Comparison of ENCODE assay signal across 8 cellular contexts in the genomic region with DNA sequence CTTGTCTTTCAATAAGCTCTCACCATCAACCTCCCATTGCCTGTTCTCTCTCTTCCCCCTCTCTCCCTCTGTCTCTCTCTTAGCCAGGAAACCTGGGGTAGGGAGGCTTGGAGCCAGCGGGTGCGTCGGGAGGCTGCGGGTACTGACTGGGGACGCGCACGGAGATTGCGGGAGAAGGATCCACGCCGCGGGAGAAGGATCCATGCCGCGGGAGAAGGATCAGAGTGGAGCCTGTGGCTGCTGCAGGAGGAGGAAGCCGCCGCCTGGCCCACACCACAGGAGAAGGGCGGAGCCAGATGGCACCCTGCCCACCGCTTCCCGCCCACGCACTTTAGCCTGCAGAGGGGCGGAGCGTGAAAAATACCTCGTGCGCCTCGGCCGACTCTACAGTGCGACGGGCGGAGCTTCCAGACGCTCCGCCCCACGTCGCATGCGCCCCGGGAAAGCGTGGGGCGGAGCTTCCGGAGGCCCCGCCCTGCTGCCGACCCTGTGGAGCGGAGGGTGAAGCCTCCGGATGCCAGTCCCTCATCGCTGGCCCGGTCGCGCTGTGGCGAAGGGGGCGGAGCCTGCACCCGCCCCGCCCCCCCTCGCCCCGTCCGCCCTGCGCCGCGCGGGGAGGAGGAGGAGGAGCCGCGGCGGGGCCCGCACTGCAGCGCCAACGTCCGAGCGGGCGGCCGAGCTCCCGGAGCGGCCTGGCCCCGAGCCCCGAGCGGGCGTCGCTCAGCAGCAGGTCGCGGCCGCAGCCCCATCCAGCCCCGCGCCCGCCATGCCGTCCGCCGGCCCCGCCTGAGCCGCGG. TPM values are rescaled to one million over a fixed set of nuclear protein-coding genes. Genes with fewer than 3 reads are reported as not detected.
A peak's percentile ranks its signal among the peaks of the same experiment; 100 is the strongest.
DNase-seq lines count a peak whose midpoint lies in the region; ATAC-seq and TF ChIP-seq lines count a peak whose summit lies in the region.
"Not testable (repeated sequence)": the region's sequence is repeated elsewhere in the genome, so short reads cannot be mapped to it uniquely, and the experiment has no call there.

No MANE protein-coding gene starts in this region.

- not testable (repeated sequence) for BruUV-seq in Panc1 (replicated peaks; lab: Mats Ljungman, UMichigan)

- in situ Hi-C loops in Panc1 (cut with HindIII; ENCODE audit: low pct_unique_long_range_greater_than_20kb, low sequenced_read_pairs), result not testable (repeated sequence)

- H3K4me3 ChIP-seq in DND-41 (ENCODE audit: low read depth in 1 of 2, low read length in 2 of 2); Panc1 (ENCODE audit: low read depth in 2 of 2, low read length in 2 of 2); upper lobe of left lung: not testable (repeated sequence)

- not testable (repeated sequence) for H3K27me3 ChIP-seq in DND-41 (ENCODE audit: insufficient read depth, low read length, poor library complexity); Panc1 (ENCODE audit: control insufficient read depth, insufficient read depth, low read length); upper lobe of left lung

- H3K9ac ChIP-seq in DND-41 (ENCODE audit: low read depth, low read length), result not testable (repeated sequence)

- H3K36me3 Mint-ChIP-seq in activated T-helper 17 cell treated with anti-CD3 and anti-CD28 coated beads, Interleukin-2, amount 50 U/mL, for 72 hours (ENCODE audit: low read depth); naive B cell: not testable (repeated sequence)

- not testable (repeated sequence) for H3K27ac Mint-ChIP-seq in activated T-helper 17 cell treated with anti-CD3 and anti-CD28 coated beads, Interleukin-2, amount 50 U/mL, for 72 hours; naive B cell

- peak; percentile 88 for ATAC-seq in DND-41 (ENCODE audit: insufficient read depth, low read depth)
- peak; percentile 62 for ATAC-seq in GM21526 (IDR thresholded peaks at IDR 0.05; ENCODE audit: low FRiP score, unreplicated experiment)
- ATAC-seq in HG03108 (IDR thresholded peaks at IDR 0.05; ENCODE audit: unreplicated experiment), result peak; percentile 52
- peak; percentile 96 for ATAC-seq in Panc1
- peak; percentile 88 for ATAC-seq in activated T-helper 17 cell treated with anti-CD3 and anti-CD28 coated beads, Interleukin-2, amount 50 U/mL, for 72 hours (replicated peaks)
- peak; percentile 89 for ATAC-seq in Right ventricle myocardium superior (ENCODE audit: poor library complexity)
- peak; percentile 78 to 86 for ATAC-seq in naive B cell (ENCODE audit: low read depth in 2 of 2)
- ATAC-seq in upper lobe of left lung (ENCODE audit: low FRiP score in 2 of 2), result peak; percentile 85 to 89

- H3K36me3 ChIP-seq in DND-41 (ENCODE audit: insufficient read depth, low read length); Panc1 (ENCODE audit: control insufficient read depth, insufficient read depth, low read length); upper lobe of left lung: not testable (repeated sequence)

- CTCF ChIA-PET in Panc1 (lab: Charles Lee), result not testable (repeated sequence)

- not testable (repeated sequence) for H3K4me1 Mint-ChIP-seq in activated T-helper 17 cell treated with anti-CD3 and anti-CD28 coated beads, Interleukin-2, amount 50 U/mL, for 72 hours; naive B cell

- H3K4me3 Mint-ChIP-seq in activated T-helper 17 cell treated with anti-CD3 and anti-CD28 coated beads, Interleukin-2, amount 50 U/mL, for 72 hours; naive B cell: not testable (repeated sequence)

- not testable (repeated sequence) for TF ChIP-seq EP300 in upper lobe of left lung (IDR thresholded peaks at IDR 0.05)

- not testable (repeated sequence) for H3K27ac ChIP-seq in DND-41 (ENCODE audit: low read length); Panc1 (ENCODE audit: low read length); upper lobe of left lung

- not testable (repeated sequence) for H2AFZ ChIP-seq in DND-41 (ENCODE audit: low read depth, low read length)

- not testable (repeated sequence) for DNase-seq in DND-41; Panc1 (ENCODE audit: low read depth, low spot score); Right ventricle myocardium superior; naive B cell; upper lobe of left lung

- not testable (repeated sequence) for H3K79me2 ChIP-seq in DND-41 (ENCODE audit: insufficient read depth, low read length)

- not testable (repeated sequence) for TF ChIP-seq POLR2A in upper lobe of left lung (IDR thresholded peaks at IDR 0.05)

- not testable (repeated sequence) for H3K27me3 Mint-ChIP-seq in activated T-helper 17 cell treated with anti-CD3 and anti-CD28 coated beads, Interleukin-2, amount 50 U/mL, for 72 hours; naive B cell

- not testable (repeated sequence) for H3K9me3 ChIP-seq in DND-41 (ENCODE audit: insufficient read depth, low read length, severe bottlenecking); Panc1 (ENCODE audit: control insufficient read depth, insufficient read depth, low read depth, low read length); upper lobe of left lung

- not testable (repeated sequence) for TF ChIP-seq CTCF in DND-41 (IDR thresholded peaks at IDR 0.05; ENCODE audit: borderline replicate concordance, extremely low read depth, low read length, poor library complexity, severe bottlenecking); Panc1 (IDR thresholded peaks at IDR 0.05); upper lobe of left lung (IDR thresholded peaks at IDR 0.05)

- POLR2A ChIA-PET in Panc1 (lab: Charles Lee), result not testable (repeated sequence)

- H3K9me3 Mint-ChIP-seq in activated T-helper 17 cell treated with anti-CD3 and anti-CD28 coated beads, Interleukin-2, amount 50 U/mL, for 72 hours; naive B cell: not testable (repeated sequence)

- H4K20me1 ChIP-seq in DND-41 (ENCODE audit: insufficient read depth, low read length), result not testable (repeated sequence)

- not testable (repeated sequence) for H3K4me2 ChIP-seq in DND-41 (ENCODE audit: insufficient read depth, low read length)

- intact Hi-C loops in Panc1 (cut with micrococcal nuclease; ENCODE audit: unreplicated experiment); Right ventricle myocardium superior (cut with DNase I): not testable (repeated sequence)

- no CpG with 5 or more reads among the region's 85 CpGs for WGBS in upper lobe of left lung, 2 donors

- not testable (repeated sequence) for H3K4me1 ChIP-seq in DND-41 (ENCODE audit: insufficient read depth, low read length); Panc1 (ENCODE audit: control insufficient read depth, insufficient read depth, low read length); upper lobe of left lung

RNA-seq across cellular contexts. Expression of gene NPIPA1, which starts 26.2 kb away (rescaled TPM):
- 126 TPM for total RNA-seq in Panc1 (2021; ENCODE audit: unreplicated experiment)
- 93.2 TPM for polyA plus RNA-seq in Panc1 (2012; ENCODE audit: insufficient read length)
- 100 to 1,000 TPM in 1 of 2 donors, 10 to 100 TPM in 1; 98.7 to 109 TPM for total RNA-seq in activated T-helper 17 cell treated with anti-CD3 and anti-CD28 coated beads, Interleukin-2, amount 50 U/mL, for 72 hours
- total RNA-seq in Right ventricle myocardium superior, result 38.1 TPM
- polyA plus RNA-seq in naive B cell (ENCODE audit: low read depth in 6 of 6), result 1 to 10 TPM in 3 of 6 donors, under 1 TPM in 2, not detected in 1; 0.73 to 3.9 (median 1.3) TPM
- total RNA-seq in upper lobe of left lung, result 100 to 1,000 TPM in 2 of 6 donors, 10 to 100 TPM in 4; 49.3 to 189 (median 79.1) TPM
